ENCODE assay signal across 9 cellular contexts in genomic region chr19:44499559-44499958, GRCh38. TPM values are rescaled to one million over a fixed set of nuclear protein-coding genes. Genes with fewer than 3 reads are reported as not detected.
DNase-seq lines count a peak whose midpoint lies in the region; ATAC-seq, FAIRE-seq and TF ChIP-seq lines count a peak whose summit lies in the region.
"Had no signal": no experiment of that assay in that cellular context is flagged by ENCODE, and none has a peak within 500 bp of the region (broad histone marks: within the 10 kb centered on the region; RNA-seq: fewer than 3 reads in every experiment).

No MANE protein-coding gene starts in this region.

- CTCF ChIA-PET in GM12878 (lab: Yijun Ruan, JAX), result no interaction called here

- peak overlapping the region; percentile 75 for H3K9ac ChIP-seq in GM12878 (ENCODE audit: control insufficient read depth, insufficient read depth, low read length)

- H3K36me3 ChIP-seq in right atrium auricular region, result peaks cover 28% of the 10 kb centered on the region
- peaks cover 5% of the 10 kb centered on the region in 2 experiments; a peak in 3 of 4 replicates for H3K36me3 ChIP-seq in GM12878 (ENCODE audit: control insufficient read depth in 2 of 2, insufficient read depth in 2 of 2, low read length in 1 of 2)
- H3K36me3 ChIP-seq in mesodermal cell (ENCODE audit: control insufficient read depth, insufficient read depth, low read length), result peaks cover 46% of the 10 kb centered on the region
- peaks cover 3 to 6% of the 10 kb centered on the region in 2 donors for H3K36me3 ChIP-seq in aorta (ENCODE audit: control insufficient read depth in 1 of 2, insufficient read depth in 2 of 2, low read length in 1 of 2)

- no peak for TF ChIP-seq EP300 in GM12878 (IDR thresholded peaks at IDR 0.05; ENCODE audit: borderline replicate concordance in 1 of 2, control insufficient read depth in 1 of 2, low read depth in 2 of 2, low read length in 2 of 2)

- H4K20me1 ChIP-seq in GM12878 (ENCODE audit: control insufficient read depth, insufficient read depth), result no peaks in the 10 kb centered on the region

- TF ChIP-seq CTCF in right atrium auricular region (IDR thresholded peaks at IDR 0.05) (no peak), GM12878 (IDR thresholded peaks at IDR 0.05 in 2 of 3, conservative IDR thresholded peaks at IDR 0.05 in 1 of 3; ENCODE audit: control insufficient read depth in 2 of 3, extremely low read depth in 1 of 3, insufficient read depth in 1 of 3, low read depth in 3 of 3, low read length in 3 of 3) (no peak)

- TF ChIP-seq RAD21 in GM12878 (IDR thresholded peaks at IDR 0.05; ENCODE audit: insufficient read depth, low read depth, low read length), result no peak

- no peaks in the 10 kb centered on the region for H3K27me3 ChIP-seq in right atrium auricular region
- H3K27me3 ChIP-seq in GM12878 (replicated peaks in 1 of 2; ENCODE audit: control insufficient read depth in 2 of 2, insufficient read depth in 2 of 2, low read length in 1 of 2), result no peaks in the 10 kb centered on the region
- H3K27me3 ChIP-seq in aorta (ENCODE audit: control insufficient read depth in 1 of 2, insufficient read depth in 2 of 2, low read length in 1 of 2), result no peaks in the 10 kb centered on the region

- H3K27ac ChIP-seq in right atrium auricular region, result peak overlapping the region in 1 of 2 donors; percentile 93
- H3K27ac ChIP-seq in GM12878 (ENCODE audit: control insufficient read depth, insufficient read depth), result peak overlapping the region; percentile 81
- no peak overlapping the region for H3K27ac ChIP-seq in mesodermal cell (ENCODE audit: low read depth, low read length, severe bottlenecking)
- H3K27ac ChIP-seq in aorta (ENCODE audit: low read depth in 1 of 2, low read length in 2 of 2), result no peak overlapping the region

- TF ChIP-seq POLR2A in GM12878 (IDR thresholded peaks at IDR 0.05; ENCODE audit: low read depth, low read length), result no peak

- H3K4me1 ChIP-seq in right atrium auricular region (peaks cover 0 to 15% of the 10 kb centered on the region in 2 donors), GM12878 (ENCODE audit: control insufficient read depth, insufficient read depth, low read length) (peaks cover 6% of the 10 kb centered on the region; the same call in 1 of the 2 replicates), mesodermal cell (ENCODE audit: control insufficient read depth, insufficient read depth, low read length, poor library complexity, severe bottlenecking) (peaks cover 2% of the 10 kb centered on the region), aorta (ENCODE audit: control insufficient read depth in 1 of 2, insufficient read depth in 2 of 2, low read length in 2 of 2) (no peaks in the 10 kb centered on the region)

- H3K4me3 ChIP-seq in right atrium auricular region, result peak overlapping the region; percentile 84 to 92
- H3K4me3 ChIP-seq in GM12878, result peak overlapping the region; percentile 69
- peak overlapping the region; percentile 71 for H3K4me3 ChIP-seq in mesodermal cell (ENCODE audit: extremely low read depth, insufficient read depth, low read length, poor library complexity, severe bottlenecking)
- peak overlapping the region; percentile 7 to 55 for H3K4me3 ChIP-seq in aorta (ENCODE audit: low read length in 2 of 2)

- peak overlapping the region; percentile 96; the same call in 1 of the 2 replicates for H2AFZ ChIP-seq in GM12878 (ENCODE audit: control insufficient read depth, low read depth, low read length)

- WGBS in GM12878 (ENCODE audit: insufficient coverage, insufficient replicate concordance, low lambda C conversion rate, missing lambda C conversion rate), result 8% methylated on average over 6 of the region's 6 CpGs
- 41 to 44% methylated on average over 2 to 6 of the region's 6 CpGs for WGBS in mesodermal cell (ENCODE audit: insufficient coverage in 2 of 2), 2 experiments
- 12 to 17% methylated on average over 6 of the region's 6 CpGs for WGBS in aorta, 2 donors

- H3K4me2 ChIP-seq in GM12878 (ENCODE audit: control insufficient read depth, insufficient read depth), result peak overlapping the region; percentile 81

- DNase-seq in right atrium auricular region (ENCODE audit: low spot score) (no peak), Right ventricle myocardium superior (no peak), GM12878 (ENCODE audit: low read depth, low spot score) (no peak), aorta (no peak), NCI-H1092 treated with DMSO at 0.1 percent for 48 hours (lab: John Stamatoyannopoulos, UW) (no peak), SIG-M5 (lab: John Stamatoyannopoulos, UW) (no peak), NCI-H1930 (lab: John Stamatoyannopoulos, UW) (no peak)

- H3K79me2 ChIP-seq in GM12878 (ENCODE audit: control insufficient read depth, insufficient read depth, low read length), result peaks cover 19% of the 10 kb centered on the region

- H3K9me3 ChIP-seq in right atrium auricular region, result peaks cover 9 to 44% of the 10 kb centered on the region in 2 donors
- peaks cover 32% of the 10 kb centered on the region; the same call in 2 of the 3 replicates for H3K9me3 ChIP-seq in GM12878 (replicated peaks; ENCODE audit: control insufficient read depth, insufficient read depth, low read length)
- H3K9me3 ChIP-seq in mesodermal cell (ENCODE audit: control insufficient read depth, low read length), result peaks cover 49% of the 10 kb centered on the region
- peaks cover 14% of the 10 kb centered on the region for H3K9me3 ChIP-seq in aorta (ENCODE audit: control insufficient read depth, low read length)

- intact Hi-C loops in Right ventricle myocardium superior (cut with DNase I) (no loop called here), GM12878 (cut with micrococcal nuclease; ENCODE audit: unreplicated experiment) (no loop called here), aorta (cut with DNase I) (no loop called here)

- SMC1A ChIA-PET in GM12878 (lab: Charles Lee; ENCODE audit: uncharacterized antibody, unreplicated experiment), result interaction anchor here (1.1 to 1.3 kb wide), 2 partner anchors 8 to 9 kb away, joined by 3 to 4 read pairs; no protein-coding TSS in a partner anchor

- POLR2A ChIA-PET in GM12878 (lab: Charles Lee), result no interaction called here

- in situ Hi-C loops in GM12878 (cut with MboI), result no loop called here

- BruUV-seq in GM12878 (replicated peaks; lab: Mats Ljungman, UMichigan), result TSS peak; percentile 70

- ATAC-seq in Right ventricle myocardium superior (ENCODE audit: poor library complexity) (no peak), GM12878 (no peak), aorta (ENCODE audit: low FRiP score) (no peak)

- RAD21 ChIA-PET in GM12878 (lab: Charles Lee; ENCODE audit: unreplicated experiment), result interaction anchor here (1.4 kb wide), 1 partner anchor 195 kb away, joined by 5 read pairs; the partner anchor contains the start of gene ZNF235

- FAIRE-seq in GM12878 (lab: Jason Lieb, UNC), result no peak

RNA-seq across cellular contexts. Expression of gene ZNF180, which starts 0.8 kb away (rescaled TPM):
- total RNA-seq in right atrium auricular region (10 to 100 TPM in 1 of 2 donors, 1 to 10 TPM in 1; 2.9 to 12.2 TPM), Right ventricle myocardium superior (4.6 TPM), GM12878 (2014; rRNA removed) (6.7 and 7.7 TPM in 2 replicates), GM12878 (2014; rRNA removed; fragmentation: Illumina TruSeq; extraction: Trizol) (7.6 and 9.0 TPM in 2 replicates), GM12878 (2021) (8.9 TPM in 2 replicates), aorta (1 to 10 TPM; 4.2 to 7.7 TPM)
- total RNA-seq in GM12878 (2013; cell fraction: nucleolus; rRNA removed), result 22.2 and 23.0 TPM in 2 replicates
- polyA plus RNA-seq in GM12878 (2011; ENCODE audit: low read depth), result 3.1 TPM
- polyA plus RNA-seq in GM12878 (2011; rRNA removed) (2.1 and 4.6 TPM in 2 replicates), GM12878 (2014; fragmentation: Illumina TruSeq; extraction: Trizol) (6.5 and 7.8 TPM in 2 replicates), GM12878 (2014; fragmentation: Nextera tagmentation; extraction: Ambion mirVana) (1 to 10 TPM; 1.6 to 3.1 TPM), GM12878 (2014; rRNA removed) (3.5 and 4.8 TPM in 2 replicates), GM12878 (2016; fragmentation: Nextera tagmentation; extraction: Ambion mirVana) (1 to 10 TPM; 5.5 TPM), aorta (1 to 10 TPM; 2.6 to 3.3 TPM)
- 2.6 and 3.4 TPM in 2 replicates for polyA plus RNA-seq in GM12878 (2011; cell fraction: cytosol; rRNA removed)
- polyA plus RNA-seq in GM12878 (2011; cell fraction: nucleus; rRNA removed), result 4.2 and 6.6 TPM in 2 replicates
- 4.9 and 5.0 TPM in 2 replicates for polyA plus RNA-seq in GM12878 (2012)
- 3.4 and 5.6 TPM in 2 replicates for polyA minus RNA-seq in GM12878 (2011; rRNA and poly(A)+ RNA removed)
- 3.3 and 4.2 TPM in 2 replicates for polyA minus RNA-seq in GM12878 (2011; cell fraction: cytosol; rRNA and poly(A)+ RNA removed)
- 8.9 and 13.8 TPM in 2 replicates for polyA minus RNA-seq in GM12878 (2011; cell fraction: nucleus; rRNA and poly(A)+ RNA removed)
- 4.6 TPM for polyA plus RNA-seq in mesodermal cell (2013, experiment 1 of 2)
- 5.7 TPM for polyA plus RNA-seq in mesodermal cell (2013, experiment 2 of 2)

RNA-seq across cellular contexts. Expression of gene CEACAM20, which starts 29.9 kb away (rescaled TPM):
- total RNA-seq in right atrium auricular region, result not detected
- total RNA-seq in Right ventricle myocardium superior, result not detected
- not detected in 2 replicates for total RNA-seq in GM12878 (2013; cell fraction: nucleolus; rRNA removed)
- not detected in 2 replicates for total RNA-seq in GM12878 (2014; rRNA removed)
- total RNA-seq in GM12878 (2014; rRNA removed; fragmentation: Illumina TruSeq; extraction: Trizol), result not detected in 2 replicates
- not detected in 2 replicates for total RNA-seq in GM12878 (2021)
- not detected for polyA plus RNA-seq in GM12878 (2011; ENCODE audit: low read depth)
- not detected in 2 replicates for polyA plus RNA-seq in GM12878 (2011; rRNA removed)
- not detected in 2 replicates for polyA plus RNA-seq in GM12878 (2011; cell fraction: cytosol; rRNA removed)
- polyA plus RNA-seq in GM12878 (2011; cell fraction: nucleus; rRNA removed), result not detected in 2 replicates
- not detected in 2 replicates for polyA plus RNA-seq in GM12878 (2012)
- not detected in 2 replicates for polyA plus RNA-seq in GM12878 (2014; fragmentation: Illumina TruSeq; extraction: Trizol)
- polyA plus RNA-seq in GM12878 (2014; fragmentation: Nextera tagmentation; extraction: Ambion mirVana), result not detected
- not detected in 2 replicates for polyA plus RNA-seq in GM12878 (2014; rRNA removed)
- not detected for polyA plus RNA-seq in GM12878 (2016; fragmentation: Nextera tagmentation; extraction: Ambion mirVana)
- not detected in 2 replicates for polyA minus RNA-seq in GM12878 (2011; rRNA and poly(A)+ RNA removed)
- not detected in 2 replicates for polyA minus RNA-seq in GM12878 (2011; cell fraction: cytosol; rRNA and poly(A)+ RNA removed)
- polyA minus RNA-seq in GM12878 (2011; cell fraction: nucleus; rRNA and poly(A)+ RNA removed), result not detected in 2 replicates
- not detected for polyA plus RNA-seq in mesodermal cell (2013, experiment 1 of 2)
- polyA plus RNA-seq in mesodermal cell (2013, experiment 2 of 2), result not detected
- not detected for total RNA-seq in aorta
- polyA plus RNA-seq in aorta, result under 1 TPM in 1 of 2 donors, not detected in 1; 0.63 TPM
- total RNA-seq: T-helper 1 cell treated with Interleukin-12 subunit alpha and Interleukin-12 subunit beta and Interleukin-4 antibody, amounts not matched to agents 30 ng/mL and 1 ng/mL, for 36 hours had no signal

RNA-seq across cellular contexts. Expression of gene ZNF229, which starts 51.3 kb away (rescaled TPM):
- total RNA-seq in right atrium auricular region, result 1 to 10 TPM; 3.5 to 6.0 TPM
- 6.1 TPM for total RNA-seq in Right ventricle myocardium superior
- not detected in 2 replicates for total RNA-seq in GM12878 (2013; cell fraction: nucleolus; rRNA removed)
- total RNA-seq in GM12878 (2014; rRNA removed), result 0.11 and 0.23 TPM in 2 replicates
- total RNA-seq in GM12878 (2014; rRNA removed; fragmentation: Illumina TruSeq; extraction: Trizol), result 0.04 and 0.09 TPM in 2 replicates
- 0.05 and 0.15 TPM in 2 replicates for total RNA-seq in GM12878 (2021)
- 0.45 TPM for polyA plus RNA-seq in GM12878 (2011; ENCODE audit: low read depth)
- polyA plus RNA-seq in GM12878 (2011; rRNA removed), result 0.09 and 0.14 TPM in 2 replicates
- polyA plus RNA-seq in GM12878 (2011; cell fraction: cytosol; rRNA removed), result 0.01 and 0.18 TPM in 2 replicates
- polyA plus RNA-seq in GM12878 (2011; cell fraction: nucleus; rRNA removed), result 0.12 and 0.18 TPM in 2 replicates
- polyA plus RNA-seq in GM12878 (2012), result 0.22 and 0.77 TPM in 2 replicates
- polyA plus RNA-seq in GM12878 (2014; fragmentation: Illumina TruSeq; extraction: Trizol), result 0.05 and 0.18 TPM in 2 replicates
- polyA plus RNA-seq in GM12878 (2014; fragmentation: Nextera tagmentation; extraction: Ambion mirVana), result under 1 TPM in 1 of 2 experiments, not detected in 1; 0.07 TPM
- 0.04 and 0.37 TPM in 2 replicates for polyA plus RNA-seq in GM12878 (2014; rRNA removed)
- under 1 TPM; 0.14 to 0.24 TPM for polyA plus RNA-seq in GM12878 (2016; fragmentation: Nextera tagmentation; extraction: Ambion mirVana)
- 0.15 TPM in 1 of 2 replicates, not detected in the other for polyA minus RNA-seq in GM12878 (2011; rRNA and poly(A)+ RNA removed)
- polyA minus RNA-seq in GM12878 (2011; cell fraction: cytosol; rRNA and poly(A)+ RNA removed), result not detected in 2 replicates
- polyA minus RNA-seq in GM12878 (2011; cell fraction: nucleus; rRNA and poly(A)+ RNA removed), result 0.12 TPM in 1 of 2 replicates, not detected in the other
- polyA plus RNA-seq in mesodermal cell (2013, experiment 1 of 2), result 8.6 TPM
- 3.9 TPM for polyA plus RNA-seq in mesodermal cell (2013, experiment 2 of 2)
- total RNA-seq in aorta, result 1 to 10 TPM; 5.4 to 7.4 TPM
- polyA plus RNA-seq in aorta, result 1 to 10 TPM in 1 of 2 donors, under 1 TPM in 1; 0.75 to 1.6 TPM

Comparison
In these comparisons a context has a peak if more than half of its experiments do, and no peak if none do; other contexts are left out.
1. H3K4me3 ChIP-seq: peak in every context shown above with its lines; median percentile 88 in right atrium auricular region; 71 in mesodermal cell; 69 in GM12878; 31 in aorta.